1 cellular context compared by ENCODE assay signal in the genomic region with DNA sequence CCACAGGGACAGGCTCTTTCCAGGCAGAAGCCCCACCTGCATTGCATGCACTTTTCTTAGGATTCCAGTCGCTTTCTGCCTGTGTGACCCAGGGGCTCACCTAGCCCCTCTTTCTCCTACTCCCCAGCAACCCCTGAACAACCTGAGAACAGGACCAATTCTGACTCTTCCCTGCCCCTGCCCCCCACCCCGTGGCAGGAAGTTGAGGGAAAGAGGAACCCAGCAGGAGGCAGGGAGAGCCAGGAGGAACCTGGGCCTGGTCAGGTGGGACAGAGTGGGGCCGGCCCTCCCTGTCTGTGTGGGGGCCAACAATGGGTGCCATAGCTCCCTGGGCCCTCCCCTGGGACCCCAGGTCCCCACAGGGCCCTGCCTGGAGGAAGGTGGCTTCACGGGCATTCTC.
TF ChIP-seq lines count a peak whose summit lies in the region.

No MANE protein-coding gene starts in this region.

TF ChIP-seq in K562, 482 proteins besides CTCF, POLR2A, EP300 and RAD21:
- TF ChIP-seq, protein P1, sequence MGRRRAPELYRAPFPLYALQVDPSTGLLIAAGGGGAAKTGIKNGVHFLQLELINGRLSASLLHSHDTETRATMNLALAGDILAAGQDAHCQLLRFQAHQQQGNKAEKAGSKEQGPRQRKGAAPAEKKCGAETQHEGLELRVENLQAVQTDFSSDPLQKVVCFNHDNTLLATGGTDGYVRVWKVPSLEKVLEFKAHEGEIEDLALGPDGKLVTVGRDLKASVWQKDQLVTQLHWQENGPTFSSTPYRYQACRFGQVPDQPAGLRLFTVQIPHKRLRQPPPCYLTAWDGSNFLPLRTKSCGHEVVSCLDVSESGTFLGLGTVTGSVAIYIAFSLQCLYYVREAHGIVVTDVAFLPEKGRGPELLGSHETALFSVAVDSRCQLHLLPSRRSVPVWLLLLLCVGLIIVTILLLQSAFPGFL (CRISPR knock-in tag; IDR thresholded peaks at IDR 0.05) = no peak
- TF ChIP-seq SPI1 (IDR thresholded peaks at IDR 0.05; ENCODE audit: borderline replicate concordance, low read depth, low read length) (peak; percentile 65; the same call in 1 of the 2 replicates), SUPT5H (IDR thresholded peaks at IDR 0.05) (no peak), CBX3 (IDR thresholded peaks at IDR 0.05; ENCODE audit: borderline replicate concordance in 1 of 2, low read length in 2 of 2) (no peak)
